Comparison of ENCODE assay signal across 4 cellular contexts in the genomic region with DNA sequence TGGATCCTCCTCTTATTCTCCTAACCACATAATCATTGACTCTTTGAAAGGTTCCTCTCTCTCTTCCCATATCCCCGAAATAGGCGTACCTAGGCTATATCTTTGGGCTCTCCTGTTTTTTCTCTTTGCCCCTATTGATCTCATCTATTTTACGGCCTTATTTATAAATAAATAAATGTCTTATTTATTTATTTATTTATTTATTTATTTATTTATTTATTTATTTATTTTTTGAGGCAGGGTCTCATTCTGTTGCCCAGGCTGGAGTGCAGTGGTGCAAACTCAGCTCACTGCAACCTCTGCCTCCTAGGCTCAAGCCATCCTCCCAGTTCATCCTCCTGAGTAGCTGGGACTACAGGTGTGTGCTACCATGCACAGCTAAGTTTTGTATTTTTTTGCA. TPM values are rescaled to one million over a fixed set of nuclear protein-coding genes. Genes with fewer than 3 reads are reported as not detected.
"Had no signal": no experiment of that assay in that cellular context is flagged by ENCODE, and none has a peak within 500 bp of the region (broad histone marks: within the 10 kb centered on the region; RNA-seq: fewer than 3 reads in every experiment).

No MANE protein-coding gene starts in this region.

RNA-seq across cellular contexts. Expression of gene LRRC36, which starts 25.8 kb away (rescaled TPM):
- total RNA-seq: HT1080 had no signal
- polyA plus RNA-seq: IgD-negative memory B cell had no signal

RNA-seq across cellular contexts. Expression of gene KCTD19, which starts 25.9 kb away (rescaled TPM):
- total RNA-seq: HepG2, HT-29, HT1080 had no signal
- polyA plus RNA-seq: HepG2, IgD-negative memory B cell had no signal

RNA-seq across cellular contexts. Expression of gene TPPP3, which starts 40.8 kb away (rescaled TPM):
- total RNA-seq: HT1080 had no signal
- polyA plus RNA-seq: IgD-negative memory B cell had no signal
